Comparison of ENCODE assay signal across 3 cellular contexts in genomic region chr13:39463611-39464010, GRCh38.
TF ChIP-seq lines count a peak whose summit lies in the region.

No MANE protein-coding gene starts in this region.

TF ChIP-seq in SK-N-SH treated with all-trans-retinoic acid at 6 μM for 48 hours, 23 proteins besides CTCF, POLR2A, EP300 and RAD21 (continued from another document and continues in another):
- TF ChIP-seq ZC3H10 (CRISPR knock-in tag; IDR thresholded peaks at IDR 0.05) = no peak
- no peak for TF ChIP-seq PATZ1 (CRISPR knock-in tag; IDR thresholded peaks at IDR 0.05; ENCODE audit: borderline replicate concordance)
- TF ChIP-seq POU6F1 (CRISPR knock-in tag; IDR thresholded peaks at IDR 0.05; ENCODE audit: borderline replicate concordance, low read depth) = no peak
- no peak for TF ChIP-seq OSR1 (CRISPR knock-in tag; IDR thresholded peaks at IDR 0.05)
- TF ChIP-seq TOX (CRISPR knock-in tag; IDR thresholded peaks at IDR 0.05; ENCODE audit: borderline replicate concordance) = no peak
- no peak for TF ChIP-seq CSDC2 (CRISPR knock-in tag; IDR thresholded peaks at IDR 0.05)
- no peak for TF ChIP-seq TCF4 (CRISPR knock-in tag; IDR thresholded peaks at IDR 0.05; ENCODE audit: borderline replicate concordance)
- TF ChIP-seq SNAI2 (CRISPR knock-in tag; IDR thresholded peaks at IDR 0.05) = no peak
- no peak for TF ChIP-seq ZNF70 (CRISPR knock-in tag; IDR thresholded peaks at IDR 0.05)
- TF ChIP-seq PPARA (CRISPR knock-in tag; IDR thresholded peaks at IDR 0.05; ENCODE audit: borderline replicate concordance) = no peak
- TF ChIP-seq CSRNP3 (CRISPR knock-in tag; IDR thresholded peaks at IDR 0.05) = no peak
- no peak for TF ChIP-seq ZNF565 (CRISPR knock-in tag; conservative IDR thresholded peaks at IDR 0.05; ENCODE audit: low read depth)

TF ChIP-seq in SK-N-SH, 30 proteins besides CTCF, POLR2A, EP300 and RAD21 (continued from another document):
- no peak for TF ChIP-seq USF1 (IDR thresholded peaks at IDR 0.05; ENCODE audit: borderline replicate concordance, low read depth)
- no peak for TF ChIP-seq GABPA (IDR thresholded peaks at IDR 0.05; ENCODE audit: low read depth)
- no peak for TF ChIP-seq ELF1 (IDR thresholded peaks at IDR 0.05)
- TF ChIP-seq TAF1 (IDR thresholded peaks at IDR 0.05; ENCODE audit: borderline replicate concordance, low read depth, low read length) = no peak
- no peak for TF ChIP-seq POLR2AphosphoS5 (IDR thresholded peaks at IDR 0.05; ENCODE audit: low read depth, low read length)
- TF ChIP-seq FOXJ3 (CRISPR knock-in tag; IDR thresholded peaks at IDR 0.05) = no peak
- TF ChIP-seq ZBTB33 (IDR thresholded peaks at IDR 0.05; ENCODE audit: borderline replicate concordance, low read depth) = no peak

TF ChIP-seq in HEK293, 187 proteins besides CTCF, POLR2A, EP300 and RAD21 (continued from another document):
- TF ChIP-seq ZBTB11 (tag by site-specific recombination; conservative IDR thresholded peaks at IDR 0.05; ENCODE audit: low read depth) = no peak
- TF ChIP-seq ZSCAN30 (tag by site-specific recombination; IDR thresholded peaks at IDR 0.05) = no peak
- no peak for TF ChIP-seq ZIC2 (tag by site-specific recombination; IDR thresholded peaks at IDR 0.05)
